Comparison of ENCODE assay signal across 20 cellular contexts in genomic region chr11:76251223-76251575, GRCh38. TPM values are rescaled to one million over a fixed set of nuclear protein-coding genes. Genes with fewer than 3 reads are reported as not detected.
"Had no signal": no experiment of that assay in that cellular context is flagged by ENCODE, and none has a peak within 500 bp of the region (broad histone marks: within the 10 kb centered on the region; RNA-seq: fewer than 3 reads in every experiment).

No MANE protein-coding gene starts in this region.

- DNase-seq: activated CD4-positive, alpha-beta T cell treated with anti-CD3 and anti-CD28 coated beads for 1 hour; activated CD4-positive, alpha-beta T cell treated with anti-CD3 and anti-CD28 coated beads, Interleukin-2, amount 50 U/mL, for 48 hours; activated naive CD4-positive, alpha-beta T cell treated with Interleukin-2 at 50 U/mL for 16 hours; heart right ventricle; mesenchymal stem cell; nucleus accumbens; stimulated activated CD4-positive, alpha-beta T cell treated with anti-CD3 and anti-CD28 coated beads, Interleukin-4, amount 100 ng/mL, for 4 hours; stimulated activated CD8-positive, alpha-beta memory T cell treated with anti-CD3 and anti-CD28 coated beads, Interleukin-4, amount 100 ng/mL, for 48 hours; stimulated activated naive CD4-positive, alpha-beta T cell treated with Interleukin-2 at 50 U/mL for 16 hours; T-cell; T-helper 9 cell; upper lobe of left lung had no signal

- H3K4me3 ChIP-seq: gastrocnemius medialis, heart right ventricle, left lung, smooth muscle cell, upper lobe of left lung had no signal

- H3K9me3 ChIP-seq: gastrocnemius medialis had no signal

- H3K4me2 ChIP-seq: smooth muscle cell had no signal

- ATAC-seq: activated T-helper 17 cell treated with anti-CD3 and anti-CD28 coated beads, Interleukin-2, amount 50 U/mL, for 72 hours; naive thymus-derived CD8-positive, alpha-beta T cell; T-cell had no signal

- H3K27ac ChIP-seq: epithelial cell of prostate, heart right ventricle had no signal

- H3K27me3 ChIP-seq: gastrocnemius medialis, left lung, upper lobe of left lung had no signal

- H3K36me3 ChIP-seq: gastrocnemius medialis, heart right ventricle, left lung, upper lobe of left lung had no signal

- H3K4me1 ChIP-seq: gastrocnemius medialis had no signal

RNA-seq across cellular contexts. Expression of gene WNT11, which starts 44.9 kb away (rescaled TPM):
- total RNA-seq: activated T-helper 17 cell treated with anti-CD3 and anti-CD28 coated beads, Interleukin-2, amount 50 U/mL, for 72 hours; bronchial epithelial cell; dermis microvascular lymphatic vessel endothelial cell had no signal
